ENCODE assay signal across 7 cellular contexts in the genomic region with DNA sequence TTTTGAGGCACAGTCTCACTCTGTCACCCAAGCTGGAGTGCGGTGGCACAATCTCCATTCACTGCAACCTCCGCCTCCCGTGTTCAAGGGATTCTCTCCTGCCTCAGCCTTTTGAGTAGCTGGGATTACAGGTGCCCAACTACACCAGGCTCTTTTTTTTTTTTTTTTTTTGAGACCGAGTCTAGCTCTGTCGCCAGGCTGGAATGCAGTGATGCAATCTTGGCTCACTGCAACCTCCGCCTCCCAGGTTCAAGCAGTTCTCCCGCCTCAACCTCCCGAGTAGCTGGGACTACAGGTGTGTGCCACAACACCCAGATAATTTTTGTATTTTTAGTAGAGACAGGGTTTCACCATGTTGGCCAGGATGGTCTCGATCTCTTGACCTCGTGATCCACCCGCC. TPM values are rescaled to one million over a fixed set of nuclear protein-coding genes. Genes with fewer than 3 reads are reported as not detected.
"Had no signal": no experiment of that assay in that cellular context is flagged by ENCODE, and none has a peak within 500 bp of the region (broad histone marks: within the 10 kb centered on the region; RNA-seq: fewer than 3 reads in every experiment).

No MANE protein-coding gene starts in this region.

RNA-seq across cellular contexts. Expression of gene AQP7, which starts 20.0 kb away (rescaled TPM):
- total RNA-seq: activated CD4-positive, alpha-beta T cell treated with anti-CD3 and anti-CD28 coated beads, Interleukin-2, amount 10 ng/mL, durations not matched to agents 24 days and 14 days; activated CD8-positive, alpha-beta memory T cell treated with anti-CD3 and anti-CD28 coated beads for 36 hours; activated CD8-positive, alpha-beta T cell treated with anti-CD3 and anti-CD28 coated beads for 36 hours; activated naive CD8-positive, alpha-beta T cell treated with anti-CD3 and anti-CD28 coated beads for 36 hours; activated T-cell treated with anti-CD3 and anti-CD28 coated beads, Interleukin-2, amount 50 U/mL, for 72 hours; NCI-H460; RPMI7951 had no signal
